Comparison of ENCODE assay signal across 1 cellular context in genomic region chr12:88597361-88597760, GRCh38.
TF ChIP-seq lines count a peak whose summit lies in the region.

No MANE protein-coding gene starts in this region.

TF ChIP-seq in WTC11, 78 proteins besides CTCF, POLR2A, EP300 and RAD21 (continued from another document):
- no peak for TF ChIP-seq AR (CRISPR knock-in tag; IDR thresholded peaks at IDR 0.05)
- TF ChIP-seq MAX (CRISPR knock-in tag; IDR thresholded peaks at IDR 0.05) = no peak
- no peak for TF ChIP-seq MYBL2 (CRISPR knock-in tag; IDR thresholded peaks at IDR 0.05)
- no peak for TF ChIP-seq GTF2I (CRISPR knock-in tag; conservative IDR thresholded peaks at IDR 0.05)
- TF ChIP-seq ERG (CRISPR knock-in tag; IDR thresholded peaks at IDR 0.05) = no peak
- TF ChIP-seq ZNF416 (CRISPR knock-in tag; IDR thresholded peaks at IDR 0.05) = no peak
- TF ChIP-seq PRDM15 (CRISPR knock-in tag; IDR thresholded peaks at IDR 0.05) = no peak
- TF ChIP-seq OVOL2 (CRISPR knock-in tag; IDR thresholded peaks at IDR 0.05; ENCODE audit: borderline replicate concordance) = no peak
- TF ChIP-seq ZBTB43 (CRISPR knock-in tag; IDR thresholded peaks at IDR 0.05) = no peak
